In the genomic region with DNA sequence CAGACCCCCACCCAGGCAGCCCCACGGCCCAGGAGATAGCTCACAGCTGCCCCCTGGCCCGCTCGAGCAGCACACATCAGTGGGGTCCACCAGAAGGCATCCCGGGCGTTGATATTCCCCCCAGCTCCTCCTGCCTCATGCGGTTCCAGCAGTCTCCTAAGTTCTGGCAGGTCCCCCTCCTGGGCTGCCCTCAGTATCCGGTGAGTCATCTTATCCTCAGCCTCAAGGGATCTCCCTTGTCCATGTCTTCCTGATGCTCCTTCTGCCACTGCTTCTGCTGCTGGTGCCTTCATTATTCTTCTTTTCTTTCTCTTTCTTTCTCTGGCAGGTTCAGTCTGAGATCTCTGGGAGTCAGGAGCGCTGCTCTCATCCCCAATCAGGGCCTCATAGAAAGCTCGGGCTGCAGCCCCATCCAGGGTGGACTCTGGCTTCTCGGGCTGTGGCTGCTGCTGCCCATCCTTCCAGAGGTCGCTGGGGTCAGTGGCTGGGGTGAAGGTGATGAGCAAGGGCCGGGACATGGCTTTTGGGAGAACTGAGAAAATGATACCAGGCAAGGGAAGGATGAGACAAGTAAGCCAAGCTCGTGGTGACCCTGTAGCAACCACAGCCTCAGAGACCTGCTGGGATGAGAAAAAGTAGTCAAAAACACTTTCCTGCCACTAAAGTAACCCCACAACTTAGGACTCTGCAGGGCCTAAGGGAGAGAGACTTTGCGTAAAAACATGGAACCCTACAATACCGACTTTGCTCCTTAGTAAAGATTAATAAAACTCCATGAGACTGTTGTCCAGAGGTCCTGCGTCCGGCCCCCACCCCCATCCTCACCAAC, we compare ENCODE assay signal across 8 cellular contexts. TPM values are rescaled to one million over a fixed set of nuclear protein-coding genes. Genes with fewer than 3 reads are reported as not detected.
DNase-seq lines count a peak whose midpoint lies in the region; ATAC-seq, FAIRE-seq and TF ChIP-seq lines count a peak whose summit lies in the region.

No MANE protein-coding gene starts in this region.

- WGBS in heart left ventricle, 4 donors = 8 to 10% (median 9%) methylated on average over 16 to 17 of the region's 17 CpGs
- WGBS in SK-N-SH (ENCODE audit: low lambda C conversion rate) = 8% methylated on average over 16 of the region's 17 CpGs

- dilution Hi-C loops in endothelial cell of umbilical vein (cut with MboI; ENCODE audit: extremely low pct_ligation_motif_present, low sequenced_read_pairs) = no loop called here

- H3F3A ChIP-seq in SK-N-SH (replicated peaks; ENCODE audit: insufficient read depth) = peaks cover 27% of the 10 kb centered on the region

- no peaks in the 10 kb centered on the region for H3K27me3 ChIP-seq in heart left ventricle
- no peaks in the 10 kb centered on the region for H3K27me3 ChIP-seq in SK-N-SH (ENCODE audit: insufficient read depth)
- H3K27me3 ChIP-seq in endothelial cell of umbilical vein (ENCODE audit: control insufficient read depth in 2 of 2, insufficient read depth in 2 of 2, low read length in 2 of 2) = no peaks in the 10 kb centered on the region

- H4K20me1 ChIP-seq in SK-N-SH (ENCODE audit: insufficient read depth) (peaks cover 4% of the 10 kb centered on the region; the same call in 1 of the 2 replicates), endothelial cell of umbilical vein (replicated peaks; ENCODE audit: control insufficient read depth, extremely low read depth, insufficient read depth, low read length) (no peaks in the 10 kb centered on the region)

- H3K27me3 Mint-ChIP-seq in neural crest cell (ENCODE audit: low read depth) = no peaks in the 10 kb centered on the region

- peaks cover 53% of the 10 kb centered on the region for H3K4me1 Mint-ChIP-seq in neural crest cell

- DNase-seq in heart left ventricle (peak in 3 of 5 donors; percentile 52 to 63 (median 62)), cardiac septum (ENCODE audit: low spot score) (no peak), SK-N-SH (no peak), endothelial cell of umbilical vein (ENCODE audit: low read depth, low spot score) (peak; percentile 51), neural crest cell (ENCODE audit: low read depth, low spot score) (no peak)

- BruUV-seq in endothelial cell of umbilical vein (replicated peaks; lab: Mats Ljungman, UMichigan) = TSS peak; percentile 18

- no peaks in the 10 kb centered on the region for H3K9me3 Mint-ChIP-seq in neural crest cell

- ATAC-seq in heart left ventricle = peak in 2 of 4 donors; percentile 7 to 12
- ATAC-seq in HG03108 (IDR thresholded peaks at IDR 0.05; ENCODE audit: unreplicated experiment) = no peak
- no peak for ATAC-seq in HG02763 (IDR thresholded peaks at IDR 0.05; ENCODE audit: unreplicated experiment)
- no peak for ATAC-seq in HG03342 (IDR thresholded peaks at IDR 0.05; ENCODE audit: unreplicated experiment)

- peak overlapping the region; percentile 64 to 95 (median 83) for H3K4me3 ChIP-seq in heart left ventricle
- peak overlapping the region; percentile 86 to 89 for H3K4me3 ChIP-seq in SK-N-SH (ENCODE audit: low read depth in 2 of 2, low read length in 1 of 2)
- peak overlapping the region; percentile 70 to 94 (median 72) for H3K4me3 ChIP-seq in endothelial cell of umbilical vein (replicated peaks in 1 of 3; ENCODE audit: insufficient read depth in 1 of 3, low read depth in 1 of 3, low read length in 3 of 3)

- no peak for TF ChIP-seq RAD21 in SK-N-SH (IDR thresholded peaks at IDR 0.05; ENCODE audit: low read length)

- POLR2A ChIA-PET in SK-N-SH (lab: Yijun Ruan, JAX) (interaction anchor here (0.8 to 1.9 kb wide), 7 partner anchors 11 to 199 kb away, joined by 3 to 20 read pairs (median 4); a partner anchor contains a TSS), endothelial cell of umbilical vein (lab: Charles Lee) (interaction anchor here (0.8 to 1.3 kb wide), 8 partner anchors 11 to 163 kb away, joined by 3 to 5 read pairs (median 4); a partner anchor contains a TSS)

- H2AFZ ChIP-seq in SK-N-SH (ENCODE audit: low read depth) = peak overlapping the region; percentile 43; the same call in 1 of the 2 replicates
- peak overlapping the region; percentile 23 for H2AFZ ChIP-seq in endothelial cell of umbilical vein (ENCODE audit: low read depth, low read length)

- TF ChIP-seq EP300 in SK-N-SH (IDR thresholded peaks at IDR 0.05; ENCODE audit: borderline replicate concordance in 1 of 2, low read depth in 1 of 2, low read length in 1 of 2) = peak in 1 of 2 experiments; percentile 30; a peak in 1 of 4 replicates

- peak in 1 of 12 donors; percentile 10 for TF ChIP-seq CTCF in heart left ventricle (IDR thresholded peaks at IDR 0.05)
- no peak; the same call in 1 of the 2 replicates for TF ChIP-seq CTCF in SK-N-SH (IDR thresholded peaks at IDR 0.05)
- TF ChIP-seq CTCF in endothelial cell of umbilical vein (IDR thresholded peaks at IDR 0.05; ENCODE audit: extremely low read depth in 1 of 2, insufficient read depth in 1 of 2, low read depth in 1 of 2, low read length in 2 of 2) = no peak
- no peak for TF ChIP-seq CTCF in neural crest cell (conservative IDR thresholded peaks at IDR 0.05)

- CTCF ChIA-PET in SK-N-SH (lab: Yijun Ruan, JAX) (interaction anchor here (0.6 to 2.8 kb wide), 13 partner anchors 9 to 166 kb away, joined by 3 to 10 read pairs (median 3); a partner anchor contains a TSS), endothelial cell of umbilical vein (lab: Charles Lee) (interaction anchor here (0.8 to 5.7 kb wide), 10 partner anchors 9 to 143 kb away, joined by 3 to 38 read pairs (median 3); a partner anchor contains a TSS)

- H3K36me3 ChIP-seq in heart left ventricle (peaks cover 4 to 50% (median 42%) of the 10 kb centered on the region in 9 donors), SK-N-SH (replicated peaks in 1 of 2; ENCODE audit: control insufficient read depth in 1 of 2, insufficient read depth in 2 of 2, low read length in 1 of 2) (peaks cover 32 to 38% of the 10 kb centered on the region in 2 experiments), endothelial cell of umbilical vein (ENCODE audit: control insufficient read depth in 2 of 2, extremely low read depth in 1 of 2, insufficient read depth in 2 of 2, low read length in 2 of 2) (peaks cover 14 to 18% of the 10 kb centered on the region in 2 experiments)

- peak; percentile 80 for FAIRE-seq in endothelial cell of umbilical vein (lab: Jason Lieb, UNC)

- H3K9me1 ChIP-seq in endothelial cell of umbilical vein (replicated peaks; ENCODE audit: control insufficient read depth, extremely low read depth, insufficient read depth, low read length) = no peaks in the 10 kb centered on the region

- H3K9ac ChIP-seq in SK-N-SH (peak overlapping the region; percentile 77), endothelial cell of umbilical vein (replicated peaks; ENCODE audit: extremely low read depth, insufficient read depth, low read length) (peak overlapping the region; percentile 79)

- H3K4me3 Mint-ChIP-seq in neural crest cell = peak overlapping the region; percentile 93

- peak overlapping the region; percentile 81 for H3K27ac Mint-ChIP-seq in neural crest cell (ENCODE audit: unreplicated experiment)

- peaks cover 81% of the 10 kb centered on the region for H3K79me2 ChIP-seq in SK-N-SH (ENCODE audit: insufficient read depth)
- H3K79me2 ChIP-seq in endothelial cell of umbilical vein (ENCODE audit: control insufficient read depth, insufficient read depth, low read length) = peaks cover 43% of the 10 kb centered on the region

- H3K27ac ChIP-seq in heart left ventricle (peak overlapping the region; percentile 83 to 97 (median 95)), SK-N-SH (ENCODE audit: low read depth in 2 of 2, low read length in 1 of 2) (peak overlapping the region; percentile 87 to 92), endothelial cell of umbilical vein (ENCODE audit: insufficient read depth, low read depth, low read length) (peak overlapping the region; percentile 77)

- H3K4me2 ChIP-seq in SK-N-SH (peak overlapping the region; percentile 97), endothelial cell of umbilical vein (ENCODE audit: insufficient read depth, low read length) (peak overlapping the region; percentile 86)

- TF ChIP-seq POLR2A in heart left ventricle (IDR thresholded peaks at IDR 0.05) (peak in 1 of 2 donors; percentile 32), endothelial cell of umbilical vein (IDR thresholded peaks at IDR 0.05; ENCODE audit: low read depth, low read length) (no peak)

- H3K9me3 ChIP-seq in heart left ventricle (no peaks in the 10 kb centered on the region), SK-N-SH (no peaks in the 10 kb centered on the region), endothelial cell of umbilical vein (replicated peaks; ENCODE audit: control insufficient read depth, insufficient read depth, low read length) (no peaks in the 10 kb centered on the region)

- H3K4me1 ChIP-seq in heart left ventricle (peaks cover 12 to 68% (median 47%) of the 10 kb centered on the region in 12 donors), SK-N-SH (ENCODE audit: control insufficient read depth in 1 of 2, insufficient read depth in 2 of 2, low read depth in 1 of 2, low read length in 1 of 2) (peaks cover 22 to 26% of the 10 kb centered on the region in 2 experiments; a peak in 3 of 4 replicates), endothelial cell of umbilical vein (ENCODE audit: control insufficient read depth, extremely low read depth, insufficient read depth, low read length) (peaks cover 37% of the 10 kb centered on the region)

- intact Hi-C loops in heart left ventricle (cut with DNase I) (loop anchor here in 3 of 10 donors (2.0 to 10.0 kb wide), 2 partner anchors 117 to 511 kb away; a partner anchor contains a TSS), cardiac septum (cut with DNase I) (loop anchor here (2.0 kb wide), 1 partner anchor 43 kb away; a partner anchor contains a TSS), endothelial cell of umbilical vein (cut with micrococcal nuclease) (loop anchor here (5.0 to 10.0 kb wide), 2 partner anchors 172 to 531 kb away; a partner anchor contains a TSS)

- peaks cover 8% of the 10 kb centered on the region for H3K36me3 Mint-ChIP-seq in neural crest cell (ENCODE audit: low read depth)

- H3K9me2 ChIP-seq in SK-N-SH = no peaks in the 10 kb centered on the region

RNA-seq across cellular contexts. Expression of a gene that starts 0.6 kb away (rescaled TPM):
- 10 to 100 TPM; 15.9 to 29.8 (median 19.5) TPM for total RNA-seq in heart left ventricle
- 10 to 100 TPM; 19.5 to 24.5 TPM for polyA plus RNA-seq in heart left ventricle
- total RNA-seq in cardiac septum = 13.6 TPM
- polyA plus RNA-seq in SK-N-SH (2012; rRNA removed) = 18.3 and 19.1 TPM in 2 replicates
- 14.7 and 16.1 TPM in 2 replicates for polyA plus RNA-seq in SK-N-SH (2012; cell fraction: cytosol; rRNA removed)
- polyA plus RNA-seq in SK-N-SH (2012; cell fraction: nucleus; rRNA removed) = 22.2 and 29.8 TPM in 2 replicates
- total RNA-seq in endothelial cell of umbilical vein = 11.7 and 12.6 TPM in 2 replicates
- polyA plus RNA-seq in endothelial cell of umbilical vein = 13.3 and 17.5 TPM in 2 replicates
- 11.8 and 16.0 TPM in 2 replicates for polyA plus RNA-seq in endothelial cell of umbilical vein (2011; cell fraction: cytosol; rRNA removed)
- polyA plus RNA-seq in endothelial cell of umbilical vein (2011; cell fraction: nucleus; rRNA removed) = 10.5 and 12.5 TPM in 2 replicates
- 7.3 and 7.5 TPM in 2 replicates for polyA plus RNA-seq in endothelial cell of umbilical vein (2012)
- 3.6 and 4.5 TPM in 2 replicates for polyA minus RNA-seq in endothelial cell of umbilical vein
- polyA minus RNA-seq in endothelial cell of umbilical vein (2011; cell fraction: cytosol; rRNA and poly(A)+ RNA removed) = 12.7 TPM
- 5.0 and 6.1 TPM in 2 replicates for polyA minus RNA-seq in endothelial cell of umbilical vein (2011; cell fraction: nucleus; rRNA and poly(A)+ RNA removed)
- 16.8 and 17.6 TPM in 2 replicates for total RNA-seq in neural crest cell

RNA-seq across cellular contexts. Expression of a gene that starts 1.7 kb away (rescaled TPM):
- 100 to 1,000 TPM; 111 to 323 (median 116) TPM for total RNA-seq in heart left ventricle
- 100 to 1,000 TPM; 124 to 203 TPM for polyA plus RNA-seq in heart left ventricle
- total RNA-seq in cardiac septum = 96.3 TPM
- polyA plus RNA-seq in SK-N-SH (2012; rRNA removed) = 97.3 and 101 TPM in 2 replicates
- 78.4 and 88.7 TPM in 2 replicates for polyA plus RNA-seq in SK-N-SH (2012; cell fraction: cytosol; rRNA removed)
- 196 and 229 TPM in 2 replicates for polyA plus RNA-seq in SK-N-SH (2012; cell fraction: nucleus; rRNA removed)
- 206 and 214 TPM in 2 replicates for total RNA-seq in endothelial cell of umbilical vein
- 159 and 160 TPM in 2 replicates for polyA plus RNA-seq in endothelial cell of umbilical vein
- polyA plus RNA-seq in endothelial cell of umbilical vein (2011; cell fraction: cytosol; rRNA removed) = 125 and 156 TPM in 2 replicates
- 244 and 270 TPM in 2 replicates for polyA plus RNA-seq in endothelial cell of umbilical vein (2011; cell fraction: nucleus; rRNA removed)
- polyA plus RNA-seq in endothelial cell of umbilical vein (2012) = 223 and 277 TPM in 2 replicates
- polyA minus RNA-seq in endothelial cell of umbilical vein = 113 and 119 TPM in 2 replicates
- polyA minus RNA-seq in endothelial cell of umbilical vein (2011; cell fraction: cytosol; rRNA and poly(A)+ RNA removed) = 83.8 TPM
- 54.0 and 68.9 TPM in 2 replicates for polyA minus RNA-seq in endothelial cell of umbilical vein (2011; cell fraction: nucleus; rRNA and poly(A)+ RNA removed)
- total RNA-seq in neural crest cell = 185 and 188 TPM in 2 replicates

RNA-seq across cellular contexts. Expression of a gene that starts 3.6 kb away (rescaled TPM):
- total RNA-seq in heart left ventricle (10 to 100 TPM; 16.5 to 23.8 (median 20.0) TPM), cardiac septum (17.7 TPM), endothelial cell of umbilical vein (12.8 and 15.0 TPM in 2 replicates), neural crest cell (23.5 TPM in 2 replicates)
- polyA plus RNA-seq in heart left ventricle (10 to 100 TPM; 19.4 to 30.9 TPM), SK-N-SH (2012; rRNA removed) (10.3 and 11.5 TPM in 2 replicates), endothelial cell of umbilical vein (5.6 and 5.8 TPM in 2 replicates)
- 8.9 and 10.2 TPM in 2 replicates for polyA plus RNA-seq in SK-N-SH (2012; cell fraction: cytosol; rRNA removed)
- 7.4 and 8.3 TPM in 2 replicates for polyA plus RNA-seq in SK-N-SH (2012; cell fraction: nucleus; rRNA removed)
- 9.6 and 10.2 TPM in 2 replicates for polyA plus RNA-seq in endothelial cell of umbilical vein (2011; cell fraction: cytosol; rRNA removed)
- polyA plus RNA-seq in endothelial cell of umbilical vein (2011; cell fraction: nucleus; rRNA removed) = 7.1 and 7.6 TPM in 2 replicates
- 9.6 and 9.8 TPM in 2 replicates for polyA plus RNA-seq in endothelial cell of umbilical vein (2012)
- polyA minus RNA-seq in endothelial cell of umbilical vein = 6.8 and 7.2 TPM in 2 replicates
- 6.7 TPM for polyA minus RNA-seq in endothelial cell of umbilical vein (2011; cell fraction: cytosol; rRNA and poly(A)+ RNA removed)
- 4.3 and 7.1 TPM in 2 replicates for polyA minus RNA-seq in endothelial cell of umbilical vein (2011; cell fraction: nucleus; rRNA and poly(A)+ RNA removed)

RNA-seq across cellular contexts. Expression of a gene that starts 5.6 kb away (rescaled TPM):
- total RNA-seq in heart left ventricle (10 to 100 TPM in 1 of 9 donors, 1 to 10 TPM in 8; 1.4 to 12.0 (median 4.6) TPM), cardiac septum (6.5 TPM), endothelial cell of umbilical vein (23.9 and 25.0 TPM in 2 replicates), neural crest cell (24.0 and 24.2 TPM in 2 replicates)
- polyA plus RNA-seq in heart left ventricle (1 to 10 TPM; 2.1 to 5.3 TPM), SK-N-SH (2012; rRNA removed) (12.7 and 20.6 TPM in 2 replicates), endothelial cell of umbilical vein (13.7 and 15.4 TPM in 2 replicates)
- polyA plus RNA-seq in SK-N-SH (2012; cell fraction: cytosol; rRNA removed) = 1.0 and 1.7 TPM in 2 replicates
- polyA plus RNA-seq in SK-N-SH (2012; cell fraction: nucleus; rRNA removed) = 138 and 168 TPM in 2 replicates
- 1.9 and 2.7 TPM in 2 replicates for polyA plus RNA-seq in endothelial cell of umbilical vein (2011; cell fraction: cytosol; rRNA removed)
- 151 and 157 TPM in 2 replicates for polyA plus RNA-seq in endothelial cell of umbilical vein (2011; cell fraction: nucleus; rRNA removed)
- 15.8 and 17.1 TPM in 2 replicates for polyA plus RNA-seq in endothelial cell of umbilical vein (2012)
- polyA minus RNA-seq in endothelial cell of umbilical vein = 21.8 and 22.5 TPM in 2 replicates
- 1.3 TPM for polyA minus RNA-seq in endothelial cell of umbilical vein (2011; cell fraction: cytosol; rRNA and poly(A)+ RNA removed)
- polyA minus RNA-seq in endothelial cell of umbilical vein (2011; cell fraction: nucleus; rRNA and poly(A)+ RNA removed) = 21.4 and 25.6 TPM in 2 replicates

RNA-seq across cellular contexts. Expression of a gene that starts 8.5 kb away (rescaled TPM):
- 1 to 10 TPM in 8 of 9 donors, under 1 TPM in 1; 0.54 to 4.3 (median 1.7) TPM for total RNA-seq in heart left ventricle
- polyA plus RNA-seq in heart left ventricle = 1 to 10 TPM; 2.4 to 6.6 TPM
- 1.4 TPM for total RNA-seq in cardiac septum
- polyA plus RNA-seq in SK-N-SH (2012; rRNA removed) = 6.8 and 7.2 TPM in 2 replicates
- polyA plus RNA-seq in SK-N-SH (2012; cell fraction: cytosol; rRNA removed) = 3.9 and 6.0 TPM in 2 replicates
- 4.1 and 6.1 TPM in 2 replicates for polyA plus RNA-seq in SK-N-SH (2012; cell fraction: nucleus; rRNA removed)
- total RNA-seq in endothelial cell of umbilical vein = 0.97 TPM in 1 of 2 replicates, not detected in the other
- 2.5 and 2.6 TPM in 2 replicates for polyA plus RNA-seq in endothelial cell of umbilical vein
- 1.5 and 2.9 TPM in 2 replicates for polyA plus RNA-seq in endothelial cell of umbilical vein (2011; cell fraction: cytosol; rRNA removed)
- 1.1 and 1.9 TPM in 2 replicates for polyA plus RNA-seq in endothelial cell of umbilical vein (2011; cell fraction: nucleus; rRNA removed)
- polyA plus RNA-seq in endothelial cell of umbilical vein (2012) = 0.59 and 0.74 TPM in 2 replicates
- 0.83 TPM in 1 of 2 replicates, not detected in the other for polyA minus RNA-seq in endothelial cell of umbilical vein
- polyA minus RNA-seq in endothelial cell of umbilical vein (2011; cell fraction: cytosol; rRNA and poly(A)+ RNA removed) = 2.2 TPM
- polyA minus RNA-seq in endothelial cell of umbilical vein (2011; cell fraction: nucleus; rRNA and poly(A)+ RNA removed) = not detected in 2 replicates
- total RNA-seq in neural crest cell = 3.8 and 4.2 TPM in 2 replicates

Comparison
In these comparisons a context has a peak if more than half of its experiments do, and no peak if none do; other contexts are left out.
1. DNase-seq: peak in heart left ventricle (3 of 5) and endothelial cell of umbilical vein (single experiment); none in cardiac septum (single experiment), SK-N-SH (single experiment) and neural crest cell (single experiment).
2. Peak in every context shown above with its lines, with median percentiles within 50 percentile points of each other: H3K27ac ChIP-seq and H3K4me3 ChIP-seq.